In genomic region chr7:111132833-111133232, GRCh38 we compare ENCODE assay signal across 13 cellular contexts.
"Had no signal": no experiment of that assay in that cellular context is flagged by ENCODE, and none has a peak within 500 bp of the region (broad histone marks: within the 10 kb centered on the region; RNA-seq: fewer than 3 reads in every experiment).

No MANE protein-coding gene starts in this region.

- ATAC-seq: left ventricle myocardium superior; natural killer cell treated with Interleukin-12 subunit alpha and Interleukin-12 subunit beta and Interleukin-15 and Interleukin-18, amount 100 ng/mL, for 72 hours; stimulated activated naive CD8-positive, alpha-beta T cell treated with anti-CD3 and anti-CD28 coated beads, Interleukin-15, Interleukin-2, amounts not matched to agents 100 U/mL and 50 U/mL, for 24 hours had no signal

- DNase-seq: activated CD4-positive, CD25-positive, alpha-beta regulatory T cell treated with anti-CD3 and anti-CD28 coated beads, Interleukin-2, amount 50 U/mL, for 72 hours; activated naive CD4-positive, alpha-beta T cell; activated naive CD8-positive, alpha-beta T cell treated with anti-CD3 and anti-CD28 coated beads, Interleukin-2, amount 10 ng/mL, durations not matched to agents 7 days and 5 days; activated T-cell treated with anti-CD3 and anti-CD28 coated beads for 4 hours; hippocampal formation; left ventricle myocardium superior; mesendoderm; nucleus accumbens; posterior cingulate gyrus; stimulated activated naive CD8-positive, alpha-beta T cell treated with anti-CD3 and anti-CD28 coated beads, Interleukin-15, Interleukin-2, amounts not matched to agents 100 U/mL and 50 U/mL, for 24 hours; T-helper 9 cell; trophoblast cell had no signal
